Comparison of ENCODE assay signal across 22 cellular contexts in the genomic region with DNA sequence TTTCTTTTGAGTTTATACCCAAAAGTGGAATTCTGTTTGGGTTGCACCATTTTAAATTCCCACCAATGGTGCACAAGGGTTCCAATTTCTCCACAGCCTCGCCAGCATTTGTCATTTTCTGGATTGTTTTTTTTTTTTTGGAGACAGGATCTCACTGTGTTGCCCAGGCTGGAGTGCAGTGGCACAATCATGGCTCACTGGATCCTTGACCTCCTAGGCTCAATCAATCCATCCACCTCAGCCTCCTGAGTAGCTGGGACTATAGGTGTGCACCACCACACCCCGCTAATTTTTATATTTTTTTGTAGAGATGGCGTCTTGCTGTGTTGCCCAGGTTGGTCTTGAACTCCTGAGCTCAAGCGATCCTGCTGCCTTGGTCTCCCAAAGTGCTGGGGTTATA.
"Had no signal": no experiment of that assay in that cellular context is flagged by ENCODE, and none has a peak within 500 bp of the region (broad histone marks: within the 10 kb centered on the region; RNA-seq: fewer than 3 reads in every experiment).

No MANE protein-coding gene starts in this region.

- H3K27ac ChIP-seq: ascending aorta, body of pancreas, PC-9 had no signal

- H3K36me3 ChIP-seq: ascending aorta had no signal

- H3K9me3 ChIP-seq: ascending aorta, body of pancreas had no signal

- H3K27me3 Mint-ChIP-seq: activated CD4-positive, alpha-beta memory T cell treated with anti-CD3 and anti-CD28 coated beads for 36 hours; activated CD4-positive, alpha-beta T cell treated with anti-CD3 and anti-CD28 coated beads, Interleukin-2, amount 10 ng/mL, durations not matched to agents 7 days and 5 days; activated naive CD8-positive, alpha-beta T cell treated with anti-CD3 and anti-CD28 coated beads, Interleukin-2, amount 50 U/mL, for 24 hours; T-helper 17 cell had no signal

- H3K4me3 ChIP-seq: ascending aorta, body of pancreas, PC-9 had no signal

- H3K27ac Mint-ChIP-seq: activated CD4-positive, alpha-beta memory T cell treated with anti-CD3 and anti-CD28 coated beads for 36 hours; activated CD4-positive, alpha-beta T cell treated with anti-CD3 and anti-CD28 coated beads, Interleukin-2, amount 10 ng/mL, durations not matched to agents 7 days and 5 days; activated naive CD4-positive, alpha-beta T cell treated with anti-CD3 and anti-CD28 coated beads, Interleukin-2, amount 50 U/mL, for 72 hours; activated naive CD8-positive, alpha-beta T cell treated with anti-CD3 and anti-CD28 coated beads, Interleukin-2, amount 50 U/mL, for 24 hours; T-helper 17 cell had no signal

- H3K4me2 ChIP-seq: PC-9 had no signal

- H3K9me3 Mint-ChIP-seq: activated CD4-positive, alpha-beta memory T cell treated with anti-CD3 and anti-CD28 coated beads for 36 hours; activated CD4-positive, alpha-beta T cell treated with anti-CD3 and anti-CD28 coated beads, Interleukin-2, amount 10 ng/mL, durations not matched to agents 7 days and 5 days; activated naive CD4-positive, alpha-beta T cell treated with anti-CD3 and anti-CD28 coated beads, Interleukin-2, amount 50 U/mL, for 72 hours; activated naive CD8-positive, alpha-beta T cell treated with anti-CD3 and anti-CD28 coated beads, Interleukin-2, amount 50 U/mL, for 24 hours; activated T-cell treated with anti-CD3 and anti-CD28 coated beads, Interleukin-2, amount 50 U/mL, for 4 hours had no signal

- H3K36me3 Mint-ChIP-seq: activated naive CD4-positive, alpha-beta T cell treated with anti-CD3 and anti-CD28 coated beads, Interleukin-2, amount 50 U/mL, for 72 hours had no signal

- DNase-seq: activated CD4-positive, alpha-beta memory T cell treated with anti-CD3 and anti-CD28 coated beads for 36 hours; activated CD4-positive, alpha-beta T cell treated with anti-CD3 and anti-CD28 coated beads, Interleukin-2, amount 10 ng/mL, durations not matched to agents 7 days and 5 days; activated CD4-positive, CD25-positive, alpha-beta regulatory T cell; activated CD8-positive, alpha-beta memory T cell treated with anti-CD3 and anti-CD28 coated beads for 24 hours; activated naive CD4-positive, alpha-beta T cell treated with Interleukin-2 at 50 U/mL for 16 hours; activated naive CD8-positive, alpha-beta T cell treated with anti-CD3 and anti-CD28 coated beads, Interleukin-2, amount 50 U/mL, for 24 hours; activated T-cell treated with anti-CD3 and anti-CD28 coated beads, Interleukin-2, amount 50 U/mL, for 4 hours; amniotic stem cell; body of pancreas; central memory CD4-positive, alpha-beta T cell; NCI-H1105 treated with DMSO at 0.1 percent for 48 hours; NCI-H1436 treated with DMSO at 0.1 percent for 48 hours; NCI-H187; NCI-H2081; NCI-H446; NCI-H524; PC-9; SHP77 treated with DMSO at 0.1 percent for 48 hours; T-helper 17 cell; T1000 had no signal

- ATAC-seq: activated naive CD4-positive, alpha-beta T cell treated with anti-CD3 and anti-CD28 coated beads, Interleukin-2, amount 50 U/mL, for 72 hours; activated naive CD8-positive, alpha-beta T cell treated with anti-CD3 and anti-CD28 coated beads, Interleukin-2, amount 50 U/mL, for 24 hours; activated T-cell treated with anti-CD3 and anti-CD28 coated beads, Interleukin-2, amount 50 U/mL, for 4 hours; body of pancreas; T-helper 17 cell had no signal

- H3K27me3 ChIP-seq: ascending aorta, body of pancreas had no signal

- H3K4me3 Mint-ChIP-seq: activated CD4-positive, alpha-beta memory T cell treated with anti-CD3 and anti-CD28 coated beads for 36 hours; activated CD4-positive, alpha-beta T cell treated with anti-CD3 and anti-CD28 coated beads, Interleukin-2, amount 10 ng/mL, durations not matched to agents 7 days and 5 days; activated naive CD8-positive, alpha-beta T cell treated with anti-CD3 and anti-CD28 coated beads, Interleukin-2, amount 50 U/mL, for 24 hours; activated T-cell treated with anti-CD3 and anti-CD28 coated beads, Interleukin-2, amount 50 U/mL, for 4 hours; T-helper 17 cell had no signal
